Comparison of ENCODE assay signal across 1 cellular context in genomic region chr1:43982241-43982640, GRCh38.
TF ChIP-seq lines count a peak whose summit lies in the region.

No MANE protein-coding gene starts in this region.

TF ChIP-seq in K562, 482 proteins besides CTCF, POLR2A, EP300 and RAD21:
- TF ChIP-seq SMARCB1 (IDR thresholded peaks at IDR 0.05; ENCODE audit: insufficient read length, low read depth) = no peak
- no peak for TF ChIP-seq ZNF655 (CRISPR knock-in tag; IDR thresholded peaks at IDR 0.05)
- no peak for TF ChIP-seq POLR2AphosphoS5 (IDR thresholded peaks at IDR 0.05; ENCODE audit: control insufficient read depth, insufficient read depth, low read depth, low read length)
- TF ChIP-seq POLR2AphosphoS2 (IDR thresholded peaks at IDR 0.05; ENCODE audit: low read length) = no peak
- peak; percentile 13; the same call in 1 of the 2 replicates for TF ChIP-seq RBFOX2 (IDR thresholded peaks at IDR 0.05; ENCODE audit: low read depth, low read length)
